2 cellular contexts compared by ENCODE assay signal in the genomic region with DNA sequence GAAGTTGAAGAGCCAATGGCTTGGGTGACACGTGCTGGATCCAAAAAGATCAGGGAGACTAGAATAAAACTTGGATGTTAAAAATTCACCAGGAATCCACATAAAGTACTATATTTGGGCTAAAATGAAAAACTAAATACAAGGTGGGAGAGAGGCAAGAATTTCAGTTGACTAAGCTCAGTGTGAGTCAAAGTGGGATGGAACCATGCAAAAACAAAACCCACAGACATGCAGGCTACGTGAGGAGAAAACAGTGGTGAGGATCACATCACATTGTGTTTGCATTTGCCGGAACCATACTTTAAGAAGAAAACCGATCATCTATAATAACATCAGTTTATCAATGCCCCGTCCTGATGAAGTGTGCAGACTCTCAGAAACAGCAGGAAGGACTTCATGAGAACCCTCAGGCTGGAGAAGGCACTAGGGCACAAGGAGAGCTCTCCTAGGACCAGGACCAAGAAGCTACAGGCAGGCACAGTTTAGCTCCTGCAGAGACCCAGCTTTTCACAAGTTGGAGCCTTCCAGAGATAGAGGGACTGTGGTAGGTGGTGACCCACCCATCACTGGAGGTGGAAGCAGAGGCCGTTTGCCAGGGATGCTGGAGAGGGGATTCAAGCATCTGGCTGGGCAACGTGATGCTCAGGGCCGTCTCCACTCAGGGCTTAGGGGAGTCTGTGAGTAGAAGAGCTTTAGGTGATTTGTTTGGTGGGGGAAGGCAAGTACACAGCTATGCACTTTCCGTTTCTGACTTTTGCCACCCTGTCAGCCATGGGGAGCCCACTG.
TF ChIP-seq lines count a peak whose summit lies in the region.

No MANE protein-coding gene starts in this region.

TF ChIP-seq in A549, 52 proteins besides CTCF, POLR2A, EP300 and RAD21:
- TF ChIP-seq, protein P1, sequence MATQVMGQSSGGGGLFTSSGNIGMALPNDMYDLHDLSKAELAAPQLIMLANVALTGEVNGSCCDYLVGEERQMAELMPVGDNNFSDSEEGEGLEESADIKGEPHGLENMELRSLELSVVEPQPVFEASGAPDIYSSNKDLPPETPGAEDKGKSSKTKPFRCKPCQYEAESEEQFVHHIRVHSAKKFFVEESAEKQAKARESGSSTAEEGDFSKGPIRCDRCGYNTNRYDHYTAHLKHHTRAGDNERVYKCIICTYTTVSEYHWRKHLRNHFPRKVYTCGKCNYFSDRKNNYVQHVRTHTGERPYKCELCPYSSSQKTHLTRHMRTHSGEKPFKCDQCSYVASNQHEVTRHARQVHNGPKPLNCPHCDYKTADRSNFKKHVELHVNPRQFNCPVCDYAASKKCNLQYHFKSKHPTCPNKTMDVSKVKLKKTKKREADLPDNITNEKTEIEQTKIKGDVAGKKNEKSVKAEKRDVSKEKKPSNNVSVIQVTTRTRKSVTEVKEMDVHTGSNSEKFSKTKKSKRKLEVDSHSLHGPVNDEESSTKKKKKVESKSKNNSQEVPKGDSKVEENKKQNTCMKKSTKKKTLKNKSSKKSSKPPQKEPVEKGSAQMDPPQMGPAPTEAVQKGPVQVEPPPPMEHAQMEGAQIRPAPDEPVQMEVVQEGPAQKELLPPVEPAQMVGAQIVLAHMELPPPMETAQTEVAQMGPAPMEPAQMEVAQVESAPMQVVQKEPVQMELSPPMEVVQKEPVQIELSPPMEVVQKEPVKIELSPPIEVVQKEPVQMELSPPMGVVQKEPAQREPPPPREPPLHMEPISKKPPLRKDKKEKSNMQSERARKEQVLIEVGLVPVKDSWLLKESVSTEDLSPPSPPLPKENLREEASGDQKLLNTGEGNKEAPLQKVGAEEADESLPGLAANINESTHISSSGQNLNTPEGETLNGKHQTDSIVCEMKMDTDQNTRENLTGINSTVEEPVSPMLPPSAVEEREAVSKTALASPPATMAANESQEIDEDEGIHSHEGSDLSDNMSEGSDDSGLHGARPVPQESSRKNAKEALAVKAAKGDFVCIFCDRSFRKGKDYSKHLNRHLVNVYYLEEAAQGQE (IDR thresholded peaks at IDR 0.05): no peak
- no peak for TF ChIP-seq HEYL (CRISPR knock-in tag; IDR thresholded peaks at IDR 0.05)
- TF ChIP-seq ZFP36 (IDR thresholded peaks at IDR 0.05; ENCODE audit: borderline replicate concordance, partially characterized antibody): no peak

TF ChIP-seq in GM12878, 131 proteins besides CTCF, POLR2A, EP300 and RAD21 (continued from another document and continues in another):
- TF ChIP-seq, protein P2, sequence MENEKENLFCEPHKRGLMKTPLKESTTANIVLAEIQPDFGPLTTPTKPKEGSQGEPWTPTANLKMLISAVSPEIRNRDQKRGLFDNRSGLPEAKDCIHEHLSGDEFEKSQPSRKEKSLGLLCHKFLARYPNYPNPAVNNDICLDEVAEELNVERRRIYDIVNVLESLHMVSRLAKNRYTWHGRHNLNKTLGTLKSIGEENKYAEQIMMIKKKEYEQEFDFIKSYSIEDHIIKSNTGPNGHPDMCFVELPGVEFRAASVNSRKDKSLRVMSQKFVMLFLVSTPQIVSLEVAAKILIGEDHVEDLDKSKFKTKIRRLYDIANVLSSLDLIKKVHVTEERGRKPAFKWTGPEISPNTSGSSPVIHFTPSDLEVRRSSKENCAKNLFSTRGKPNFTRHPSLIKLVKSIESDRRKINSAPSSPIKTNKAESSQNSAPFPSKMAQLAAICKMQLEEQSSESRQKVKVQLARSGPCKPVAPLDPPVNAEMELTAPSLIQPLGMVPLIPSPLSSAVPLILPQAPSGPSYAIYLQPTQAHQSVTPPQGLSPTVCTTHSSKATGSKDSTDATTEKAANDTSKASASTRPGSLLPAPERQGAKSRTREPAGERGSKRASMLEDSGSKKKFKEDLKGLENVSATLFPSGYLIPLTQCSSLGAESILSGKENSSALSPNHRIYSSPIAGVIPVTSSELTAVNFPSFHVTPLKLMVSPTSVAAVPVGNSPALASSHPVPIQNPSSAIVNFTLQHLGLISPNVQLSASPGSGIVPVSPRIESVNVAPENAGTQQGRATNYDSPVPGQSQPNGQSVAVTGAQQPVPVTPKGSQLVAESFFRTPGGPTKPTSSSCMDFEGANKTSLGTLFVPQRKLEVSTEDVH (IDR thresholded peaks at IDR 0.05; ENCODE audit: low read depth, partially characterized antibody): no peak
- no peak for TF ChIP-seq MYC (IDR thresholded peaks at IDR 0.05; ENCODE audit: insufficient read depth, insufficient read length, insufficient replicate concordance, low read length, severe bottlenecking)
- TF ChIP-seq, protein P3, sequence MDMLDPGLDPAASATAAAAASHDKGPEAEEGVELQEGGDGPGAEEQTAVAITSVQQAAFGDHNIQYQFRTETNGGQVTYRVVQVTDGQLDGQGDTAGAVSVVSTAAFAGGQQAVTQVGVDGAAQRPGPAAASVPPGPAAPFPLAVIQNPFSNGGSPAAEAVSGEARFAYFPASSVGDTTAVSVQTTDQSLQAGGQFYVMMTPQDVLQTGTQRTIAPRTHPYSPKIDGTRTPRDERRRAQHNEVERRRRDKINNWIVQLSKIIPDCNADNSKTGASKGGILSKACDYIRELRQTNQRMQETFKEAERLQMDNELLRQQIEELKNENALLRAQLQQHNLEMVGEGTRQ (IDR thresholded peaks at IDR 0.05; ENCODE audit: borderline replicate concordance, low read depth, low read length): no peak
- TF ChIP-seq, protein P4, sequence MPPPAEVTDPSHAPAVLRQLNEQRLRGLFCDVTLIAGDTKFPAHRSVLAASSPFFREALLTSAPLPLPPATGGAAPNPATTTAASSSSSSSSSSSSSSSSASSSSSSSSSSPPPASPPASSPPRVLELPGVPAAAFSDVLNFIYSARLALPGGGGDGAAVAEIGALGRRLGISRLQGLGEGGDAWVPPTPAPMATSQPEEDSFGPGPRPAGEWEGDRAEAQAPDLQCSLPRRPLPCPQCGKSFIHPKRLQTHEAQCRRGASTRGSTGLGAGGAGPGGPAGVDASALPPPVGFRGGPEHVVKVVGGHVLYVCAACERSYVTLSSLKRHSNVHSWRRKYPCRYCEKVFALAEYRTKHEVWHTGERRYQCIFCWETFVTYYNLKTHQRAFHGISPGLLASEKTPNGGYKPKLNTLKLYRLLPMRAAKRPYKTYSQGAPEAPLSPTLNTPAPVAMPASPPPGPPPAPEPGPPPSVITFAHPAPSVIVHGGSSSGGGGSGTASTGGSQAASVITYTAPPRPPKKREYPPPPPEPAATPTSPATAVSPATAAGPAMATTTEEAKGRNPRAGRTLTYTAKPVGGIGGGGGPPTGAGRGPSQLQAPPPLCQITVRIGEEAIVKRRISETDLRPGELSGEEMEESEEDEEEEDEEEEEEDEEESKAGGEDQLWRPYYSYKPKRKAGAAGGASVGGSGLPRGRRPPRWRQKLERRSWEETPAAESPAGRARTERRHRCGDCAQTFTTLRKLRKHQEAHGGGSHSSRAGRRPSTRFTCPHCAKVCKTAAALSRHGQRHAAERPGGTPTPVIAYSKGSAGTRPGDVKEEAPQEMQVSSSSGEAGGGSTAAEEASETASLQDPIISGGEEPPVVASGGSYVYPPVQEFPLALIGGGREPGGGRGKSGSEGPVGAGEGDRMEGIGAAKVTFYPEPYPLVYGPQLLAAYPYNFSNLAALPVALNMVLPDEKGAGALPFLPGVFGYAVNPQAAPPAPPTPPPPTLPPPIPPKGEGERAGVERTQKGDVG (CRISPR knock-in tag; IDR thresholded peaks at IDR 0.05): no peak
- no peak for TF ChIP-seq NR2C2 (IDR thresholded peaks at IDR 0.05; ENCODE audit: borderline replicate concordance, control insufficient read depth, insufficient read length, low read depth)
- peak; percentile 63; the same call in 1 of the 3 replicates for TF ChIP-seq POU2F2 (IDR thresholded peaks at IDR 0.05; ENCODE audit: borderline replicate concordance, low read depth, low read length)
- TF ChIP-seq, protein P5, sequence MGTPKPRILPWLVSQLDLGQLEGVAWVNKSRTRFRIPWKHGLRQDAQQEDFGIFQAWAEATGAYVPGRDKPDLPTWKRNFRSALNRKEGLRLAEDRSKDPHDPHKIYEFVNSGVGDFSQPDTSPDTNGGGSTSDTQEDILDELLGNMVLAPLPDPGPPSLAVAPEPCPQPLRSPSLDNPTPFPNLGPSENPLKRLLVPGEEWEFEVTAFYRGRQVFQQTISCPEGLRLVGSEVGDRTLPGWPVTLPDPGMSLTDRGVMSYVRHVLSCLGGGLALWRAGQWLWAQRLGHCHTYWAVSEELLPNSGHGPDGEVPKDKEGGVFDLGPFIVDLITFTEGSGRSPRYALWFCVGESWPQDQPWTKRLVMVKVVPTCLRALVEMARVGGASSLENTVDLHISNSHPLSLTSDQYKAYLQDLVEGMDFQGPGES (IDR thresholded peaks at IDR 0.05): no peak
- no peak for TF ChIP-seq SP1 (IDR thresholded peaks at IDR 0.05; ENCODE audit: low read depth, low read length)
- TF ChIP-seq, protein P6, sequence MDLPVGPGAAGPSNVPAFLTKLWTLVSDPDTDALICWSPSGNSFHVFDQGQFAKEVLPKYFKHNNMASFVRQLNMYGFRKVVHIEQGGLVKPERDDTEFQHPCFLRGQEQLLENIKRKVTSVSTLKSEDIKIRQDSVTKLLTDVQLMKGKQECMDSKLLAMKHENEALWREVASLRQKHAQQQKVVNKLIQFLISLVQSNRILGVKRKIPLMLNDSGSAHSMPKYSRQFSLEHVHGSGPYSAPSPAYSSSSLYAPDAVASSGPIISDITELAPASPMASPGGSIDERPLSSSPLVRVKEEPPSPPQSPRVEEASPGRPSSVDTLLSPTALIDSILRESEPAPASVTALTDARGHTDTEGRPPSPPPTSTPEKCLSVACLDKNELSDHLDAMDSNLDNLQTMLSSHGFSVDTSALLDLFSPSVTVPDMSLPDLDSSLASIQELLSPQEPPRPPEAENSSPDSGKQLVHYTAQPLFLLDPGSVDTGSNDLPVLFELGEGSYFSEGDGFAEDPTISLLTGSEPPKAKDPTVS (IDR thresholded peaks at IDR 0.05; ENCODE audit: low read depth, low read length): no peak
- TF ChIP-seq IKZF2 (IDR thresholded peaks at IDR 0.05): peak; percentile 22 to 36; a peak in 1 of 4 replicates
- no peak for TF ChIP-seq LARP7 (IDR thresholded peaks at IDR 0.05)
- TF ChIP-seq, protein P1 (IDR thresholded peaks at IDR 0.05; ENCODE audit: low read depth, low read length): no peak
- TF ChIP-seq RCOR1 (conservative IDR thresholded peaks at IDR 0.05; ENCODE audit: low read depth, low read length): 0 out of 2 replicates have a peak, but pooled peaks have one; percentile 32
- no peak for TF ChIP-seq ESRRA (IDR thresholded peaks at IDR 0.05; ENCODE audit: low read length)
- TF ChIP-seq, protein P7, sequence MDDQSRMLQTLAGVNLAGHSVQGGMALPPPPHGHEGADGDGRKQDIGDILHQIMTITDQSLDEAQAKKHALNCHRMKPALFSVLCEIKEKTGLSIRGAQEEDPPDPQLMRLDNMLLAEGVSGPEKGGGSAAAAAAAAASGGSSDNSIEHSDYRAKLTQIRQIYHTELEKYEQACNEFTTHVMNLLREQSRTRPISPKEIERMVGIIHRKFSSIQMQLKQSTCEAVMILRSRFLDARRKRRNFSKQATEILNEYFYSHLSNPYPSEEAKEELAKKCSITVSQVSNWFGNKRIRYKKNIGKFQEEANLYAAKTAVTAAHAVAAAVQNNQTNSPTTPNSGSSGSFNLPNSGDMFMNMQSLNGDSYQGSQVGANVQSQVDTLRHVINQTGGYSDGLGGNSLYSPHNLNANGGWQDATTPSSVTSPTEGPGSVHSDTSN (IDR thresholded peaks at IDR 0.05; ENCODE audit: insufficient replicate concordance, low read depth, low read length): no peak
- TF ChIP-seq SMAD1 (IDR thresholded peaks at IDR 0.05; ENCODE audit: low read depth, partially characterized antibody): no peak
- no peak for TF ChIP-seq KDM1A (IDR thresholded peaks at IDR 0.05; ENCODE audit: borderline replicate concordance)
- TF ChIP-seq RUNX3 (IDR thresholded peaks at IDR 0.05; ENCODE audit: low read length): peak; percentile 91
- TF ChIP-seq TBL1XR1 (IDR thresholded peaks at IDR 0.05; ENCODE audit: low read depth, low read length): no peak
- TF ChIP-seq JUNB (IDR thresholded peaks at IDR 0.05): peak; percentile 81
- TF ChIP-seq CEBPB (IDR thresholded peaks at IDR 0.05; ENCODE audit: borderline replicate concordance in 1 of 2, low read depth in 2 of 2, low read length in 2 of 2): no peak
- peak; percentile 61 for TF ChIP-seq NFIC (IDR thresholded peaks at IDR 0.05; ENCODE audit: low read depth, low read length)
- TF ChIP-seq SMARCA5 (IDR thresholded peaks at IDR 0.05): no peak
- TF ChIP-seq CREM (IDR thresholded peaks at IDR 0.05; ENCODE audit: low read depth): peak; percentile 19; the same call in 1 of the 2 replicates
- TF ChIP-seq, protein P8, sequence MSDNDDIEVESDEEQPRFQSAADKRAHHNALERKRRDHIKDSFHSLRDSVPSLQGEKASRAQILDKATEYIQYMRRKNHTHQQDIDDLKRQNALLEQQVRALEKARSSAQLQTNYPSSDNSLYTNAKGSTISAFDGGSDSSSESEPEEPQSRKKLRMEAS (IDR thresholded peaks at IDR 0.05; ENCODE audit: low read depth, low read length): no peak
- TF ChIP-seq BCL11A (IDR thresholded peaks at IDR 0.05; ENCODE audit: low read depth, low read length): peak; percentile 25; the same call in 1 of the 2 replicates
